26 cellular contexts compared by ENCODE assay signal in genomic region chr6:33667072-33667471, GRCh38. TPM values are rescaled to one million over a fixed set of nuclear protein-coding genes. Genes with fewer than 3 reads are reported as not detected.
DNase-seq lines count a peak whose midpoint lies in the region; ATAC-seq, FAIRE-seq and TF ChIP-seq lines count a peak whose summit lies in the region.
"Had no signal": no experiment of that assay in that cellular context is flagged by ENCODE, and none has a peak within 500 bp of the region (broad histone marks: within the 10 kb centered on the region; RNA-seq: fewer than 3 reads in every experiment).

No MANE protein-coding gene starts in this region.

- no peaks in the 10 kb centered on the region for H4K20me1 ChIP-seq in HepG2 (ENCODE audit: insufficient read depth, low read length)

- H3K36me3 ChIP-seq in HepG2 (replicated peaks in 1 of 2; ENCODE audit: control insufficient read depth in 1 of 2, insufficient read depth in 2 of 2, low read length in 2 of 2), result peaks cover 0 to 4% of the 10 kb centered on the region in 2 experiments; a peak in 3 of 5 replicates
- H3K36me3 ChIP-seq in right lobe of liver, result no peaks in the 10 kb centered on the region
- H3K36me3 ChIP-seq: BE2C had no signal

- peak overlapping the region; percentile 38 for H3K27ac Mint-ChIP-seq in activated T-helper 17 cell treated with anti-CD3 and anti-CD28 coated beads, Interleukin-2, amount 50 U/mL, for 72 hours
- peak overlapping the region; percentile 94 for H3K27ac Mint-ChIP-seq in memory B cell
- H3K27ac Mint-ChIP-seq: HFFc6 had no signal

- no peak overlapping the region for H2AFZ ChIP-seq in HepG2 (ENCODE audit: low read length)
- H2AFZ ChIP-seq: GM23248 had no signal

- no peaks in the 10 kb centered on the region for H3K9me3 Mint-ChIP-seq in activated T-helper 17 cell treated with anti-CD3 and anti-CD28 coated beads, Interleukin-2, amount 50 U/mL, for 72 hours
- no peaks in the 10 kb centered on the region for H3K9me3 Mint-ChIP-seq in memory B cell
- H3K9me3 Mint-ChIP-seq: CD4-positive, alpha-beta memory T cell; H9; HFFc6 had no signal

- no peak overlapping the region for H3K4me2 ChIP-seq in HepG2 (ENCODE audit: low read depth, low read length)
- H3K4me2 ChIP-seq: A549; BLaER1 treated with 17β-estradiol and CSF1 and Interleukin-3, amounts not matched to agents 10 nM and 100 nM had no signal

- TF ChIP-seq CTCF in HepG2 (CRISPR knock-in tag; IDR thresholded peaks at IDR 0.05) (no peak), right lobe of liver (IDR thresholded peaks at IDR 0.05) (no peak)

- no peak for DNase-seq in HepG2 (ENCODE audit: low spot score)
- no peak for DNase-seq in right lobe of liver
- DNase-seq in memory B cell (ENCODE audit: low spot score in 2 of 2), result no peak
- no peak for DNase-seq in activated CD4-positive, alpha-beta T cell treated with anti-CD3 and anti-CD28 coated beads for 48 hours
- DNase-seq in NCI-H1436 (lab: John Stamatoyannopoulos, UW), result no peak
- DNase-seq in posterior cingulate gyrus, result no peak
- DNase-seq: 8988T, ACHN, AML-193, BE2C, Calu3, COR-L47, DMS53, DMS79 treated with DMSO at 0.1 percent for 48 hours, GF-D8, GM23248, H9, HFFc6 had no signal

- H3K9ac ChIP-seq in HepG2 (ENCODE audit: insufficient read depth, low read depth, low read length), result no peak overlapping the region
- H3K9ac ChIP-seq: BLaER1 treated with 17β-estradiol and CSF1 and Interleukin-3, amounts not matched to agents 10 nM and 100 nM; GM23248 had no signal

- peaks cover 87% of the 10 kb centered on the region for H3K36me3 Mint-ChIP-seq in activated T-helper 17 cell treated with anti-CD3 and anti-CD28 coated beads, Interleukin-2, amount 50 U/mL, for 72 hours (ENCODE audit: low read depth)
- peaks cover 24% of the 10 kb centered on the region for H3K36me3 Mint-ChIP-seq in memory B cell

- TF ChIP-seq RAD21 in HepG2 (CRISPR knock-in tag; IDR thresholded peaks at IDR 0.05), result no peak

- no peaks in the 10 kb centered on the region for H3K27me3 ChIP-seq in HepG2 (ENCODE audit: control insufficient read depth in 1 of 2, insufficient read depth in 2 of 2, low read length in 2 of 2)
- H3K27me3 ChIP-seq in right lobe of liver, result no peaks in the 10 kb centered on the region
- H3K27me3 ChIP-seq: BE2C; BLaER1 treated with 17β-estradiol and CSF1 and Interleukin-3, amounts not matched to agents 10 nM and 100 nM had no signal

- no peaks in the 10 kb centered on the region for H3K79me2 ChIP-seq in HepG2 (ENCODE audit: insufficient read depth, low read length)

- intact Hi-C loops in HepG2 (cut with micrococcal nuclease; ENCODE audit: unreplicated experiment) (no loop called here), right lobe of liver (cut with DNase I) (no loop called here), posterior cingulate gyrus (cut with DNase I) (no loop called here)

- no peak for ATAC-seq in HepG2
- no peak for ATAC-seq in right lobe of liver
- no peak for ATAC-seq in activated T-helper 17 cell treated with anti-CD3 and anti-CD28 coated beads, Interleukin-2, amount 50 U/mL, for 72 hours (replicated peaks)
- ATAC-seq in memory B cell (ENCODE audit: low read depth), result no peak
- ATAC-seq: A549, HCT116 had no signal

- no peak overlapping the region for H3K4me3 ChIP-seq in HepG2 (replicated peaks in 1 of 3; ENCODE audit: insufficient read depth in 1 of 3, low read depth in 2 of 3, low read length in 3 of 3)
- H3K4me3 ChIP-seq in right lobe of liver, result no peak overlapping the region
- H3K4me3 ChIP-seq: A549; BLaER1 treated with 17β-estradiol and CSF1 and Interleukin-3, amounts not matched to agents 10 nM and 100 nM; GM23248 had no signal

- no peak overlapping the region for H3K4me3 Mint-ChIP-seq in activated T-helper 17 cell treated with anti-CD3 and anti-CD28 coated beads, Interleukin-2, amount 50 U/mL, for 72 hours
- no peak overlapping the region for H3K4me3 Mint-ChIP-seq in memory B cell
- H3K4me3 Mint-ChIP-seq: CD4-positive, alpha-beta memory T cell; H9; HFFc6 had no signal

- CTCF ChIA-PET in HepG2 (lab: Yijun Ruan, JAX; ENCODE audit: low intra/inter-chr PET ratio, low total read pairs), result no interaction called here

- FAIRE-seq in HepG2 (lab: Jason Lieb, UNC), result no peak
- FAIRE-seq: A549, GM12891, GM18507, H1 had no signal

- in situ Hi-C loops in HepG2 (cut with HindIII; ENCODE audit: extremely low pct_ligation_motif_present, low pct_unique_long_range_greater_than_20kb), result no loop called here

- no peaks in the 10 kb centered on the region for H3K4me1 ChIP-seq in HepG2 (ENCODE audit: insufficient read depth, low read length)
- no peaks in the 10 kb centered on the region for H3K4me1 ChIP-seq in right lobe of liver
- H3K4me1 ChIP-seq: BE2C had no signal

- no TSS peak for BruUV-seq in HepG2 (replicated peaks; lab: Mats Ljungman, UMichigan)

- TF ChIP-seq EP300 in HepG2 (IDR thresholded peaks at IDR 0.05; ENCODE audit: low read depth in 2 of 2, low read length in 2 of 2), result no peak
- no peak for TF ChIP-seq EP300 in HepG2 (CRISPR knock-in tag; IDR thresholded peaks at IDR 0.05; ENCODE audit: borderline replicate concordance)

- WGBS in HepG2 (ENCODE audit: low lambda C conversion rate), result 95% methylated on average over 11 of the region's 16 CpGs
- WGBS in right lobe of liver (ENCODE audit: insufficient coverage, low coverage, low lambda C conversion rate, missing lambda C conversion rate), result 80% methylated on average over 2 of the region's 16 CpGs

- POLR2A ChIA-PET in HepG2 (lab: Yijun Ruan, JAX), result no interaction called here

- no peaks in the 10 kb centered on the region for H3K27me3 Mint-ChIP-seq in activated T-helper 17 cell treated with anti-CD3 and anti-CD28 coated beads, Interleukin-2, amount 50 U/mL, for 72 hours
- H3K27me3 Mint-ChIP-seq in memory B cell, result no peaks in the 10 kb centered on the region
- H3K27me3 Mint-ChIP-seq: CD4-positive, alpha-beta memory T cell had no signal

- TF ChIP-seq POLR2A in HepG2 (IDR thresholded peaks at IDR 0.05; ENCODE audit: insufficient read depth in 1 of 2, low read depth in 2 of 2, low read length in 2 of 2) (no peak), right lobe of liver (IDR thresholded peaks at IDR 0.05) (no peak)

- H3K27ac ChIP-seq in HepG2 (ENCODE audit: extremely low read length, insufficient read depth, low read length) (no peak overlapping the region), right lobe of liver (no peak overlapping the region)
- H3K27ac ChIP-seq: A549; BLaER1 treated with 17β-estradiol and CSF1 and Interleukin-3, amounts not matched to agents 10 nM and 100 nM; GM23248 had no signal

- H3K9me3 ChIP-seq in HepG2 (ENCODE audit: low read length), result no peaks in the 10 kb centered on the region
- H3K9me3 ChIP-seq in right lobe of liver, result no peaks in the 10 kb centered on the region
- H3K9me3 ChIP-seq: A549; BE2C; BLaER1 treated with 17β-estradiol and CSF1 and Interleukin-3, amounts not matched to agents 10 nM and 100 nM had no signal

- peaks cover 10% of the 10 kb centered on the region for H3K4me1 Mint-ChIP-seq in activated T-helper 17 cell treated with anti-CD3 and anti-CD28 coated beads, Interleukin-2, amount 50 U/mL, for 72 hours
- H3K4me1 Mint-ChIP-seq in memory B cell, result peaks cover 17% of the 10 kb centered on the region

RNA-seq across cellular contexts. Expression of gene UQCC2, which starts 44.4 kb away (rescaled TPM):
- total RNA-seq in HepG2 (2016; rRNA removed; fragmentation: Illumina TruSeq; extraction: Trizol) (238 and 273 TPM in 2 replicates), right lobe of liver (10 to 100 TPM; 23.7 to 38.4 (median 31.5) TPM)
- total RNA-seq in HepG2 (2016; cell fraction: cytosol; rRNA removed; fragmentation: Illumina TruSeq; extraction: Trizol; ENCODE audit: low read depth), result 120 and 154 TPM in 2 replicates
- total RNA-seq in HepG2 (2016; cell fraction: insoluble cytoplasmic fraction; rRNA removed; fragmentation: Illumina TruSeq; extraction: Trizol), result 223 and 303 TPM in 2 replicates
- total RNA-seq in HepG2 (2016; cell fraction: membrane; rRNA removed; fragmentation: Illumina TruSeq; extraction: Trizol), result 160 and 207 TPM in 2 replicates
- 53.9 and 66.5 TPM in 2 replicates for total RNA-seq in HepG2 (2016; cell fraction: nucleus; rRNA removed; fragmentation: Illumina TruSeq; extraction: Trizol)
- 82.4 and 83.3 TPM in 2 replicates for polyA plus RNA-seq in HepG2 (2011; rRNA removed)
- 43.2 and 56.5 TPM in 2 replicates for polyA plus RNA-seq in HepG2 (2011; cell fraction: cytosol; rRNA removed)
- 25.4 and 25.6 TPM in 2 replicates for polyA plus RNA-seq in HepG2 (2011; cell fraction: nucleus; rRNA removed)
- 134 and 138 TPM in 2 replicates for polyA plus RNA-seq in HepG2 (2012)
- 161 and 200 TPM in 2 replicates for polyA plus RNA-seq in HepG2 (2016; cell fraction: cytosol; fragmentation: Illumina TruSeq; extraction: Trizol; ENCODE audit: low read depth)
- 261 and 288 TPM in 2 replicates for polyA plus RNA-seq in HepG2 (2016; cell fraction: insoluble cytoplasmic fraction; fragmentation: Illumina TruSeq; extraction: Trizol; ENCODE audit: low read depth)
- 151 and 202 TPM in 2 replicates for polyA plus RNA-seq in HepG2 (2016; cell fraction: membrane; fragmentation: Illumina TruSeq; extraction: Trizol; ENCODE audit: low read depth)
- polyA plus RNA-seq in HepG2 (2016; cell fraction: nucleus; fragmentation: Illumina TruSeq; extraction: Trizol; ENCODE audit: insufficient read depth, low read depth), result 129 and 150 TPM in 2 replicates
- polyA minus RNA-seq in HepG2 (2011; rRNA and poly(A)+ RNA removed; ENCODE audit: low replicate concordance), result 13.1 and 30.2 TPM in 2 replicates
- polyA minus RNA-seq in HepG2 (2011; cell fraction: cytosol; rRNA and poly(A)+ RNA removed), result 12.8 and 21.1 TPM in 2 replicates
- polyA minus RNA-seq in HepG2 (2011; cell fraction: nucleus; rRNA and poly(A)+ RNA removed), result 17.4 and 19.8 TPM in 2 replicates
- 100 to 1,000 TPM in 1 of 2 donors, 10 to 100 TPM in 1; 65.5 to 112 TPM for total RNA-seq in activated T-helper 17 cell treated with anti-CD3 and anti-CD28 coated beads, Interleukin-2, amount 50 U/mL, for 72 hours

RNA-seq across cellular contexts. Expression of gene ITPR3, which starts 46.0 kb away (rescaled TPM):
- total RNA-seq in HepG2 (2016; rRNA removed; fragmentation: Illumina TruSeq; extraction: Trizol) (3.4 and 3.8 TPM in 2 replicates), right lobe of liver (1 to 10 TPM in 4 of 6 experiments, under 1 TPM in 2; 0.79 to 3.5 (median 1.6) TPM)
- 0.30 and 0.44 TPM in 2 replicates for total RNA-seq in HepG2 (2016; cell fraction: cytosol; rRNA removed; fragmentation: Illumina TruSeq; extraction: Trizol; ENCODE audit: low read depth)
- 2.6 and 4.1 TPM in 2 replicates for total RNA-seq in HepG2 (2016; cell fraction: insoluble cytoplasmic fraction; rRNA removed; fragmentation: Illumina TruSeq; extraction: Trizol)
- 1.5 and 1.7 TPM in 2 replicates for total RNA-seq in HepG2 (2016; cell fraction: membrane; rRNA removed; fragmentation: Illumina TruSeq; extraction: Trizol)
- total RNA-seq in HepG2 (2016; cell fraction: nucleus; rRNA removed; fragmentation: Illumina TruSeq; extraction: Trizol), result 5.0 and 5.8 TPM in 2 replicates
- 21.4 and 27.4 TPM in 2 replicates for polyA plus RNA-seq in HepG2 (2011; rRNA removed)
- 11.6 and 15.9 TPM in 2 replicates for polyA plus RNA-seq in HepG2 (2011; cell fraction: cytosol; rRNA removed)
- polyA plus RNA-seq in HepG2 (2011; cell fraction: nucleus; rRNA removed), result 175 and 242 TPM in 2 replicates
- polyA plus RNA-seq in HepG2 (2012), result 10.0 and 18.8 TPM in 2 replicates
- polyA plus RNA-seq in HepG2 (2016; cell fraction: cytosol; fragmentation: Illumina TruSeq; extraction: Trizol; ENCODE audit: low read depth), result 0.20 and 0.24 TPM in 2 replicates
- 1.6 and 2.3 TPM in 2 replicates for polyA plus RNA-seq in HepG2 (2016; cell fraction: insoluble cytoplasmic fraction; fragmentation: Illumina TruSeq; extraction: Trizol; ENCODE audit: low read depth)
- polyA plus RNA-seq in HepG2 (2016; cell fraction: membrane; fragmentation: Illumina TruSeq; extraction: Trizol; ENCODE audit: low read depth), result 0.54 and 0.78 TPM in 2 replicates
- polyA plus RNA-seq in HepG2 (2016; cell fraction: nucleus; fragmentation: Illumina TruSeq; extraction: Trizol; ENCODE audit: insufficient read depth, low read depth), result 11.8 and 13.7 TPM in 2 replicates
- 47.0 and 79.8 TPM in 2 replicates for polyA minus RNA-seq in HepG2 (2011; rRNA and poly(A)+ RNA removed; ENCODE audit: low replicate concordance)
- polyA minus RNA-seq in HepG2 (2011; cell fraction: cytosol; rRNA and poly(A)+ RNA removed), result 20.4 and 20.8 TPM in 2 replicates
- polyA minus RNA-seq in HepG2 (2011; cell fraction: nucleus; rRNA and poly(A)+ RNA removed), result 36.2 and 39.1 TPM in 2 replicates
- 10 to 100 TPM; 57.0 to 59.7 TPM for total RNA-seq in activated T-helper 17 cell treated with anti-CD3 and anti-CD28 coated beads, Interleukin-2, amount 50 U/mL, for 72 hours

Comparison
In these comparisons a context has a peak if more than half of its experiments do, and no peak if none do; other contexts are left out.
1. RNA of gene ITPR3, which starts 46.0 kb away (total RNA-seq): 57.0 to 59.7 TPM in activated T-helper 17 cell treated with anti-CD3 and anti-CD28 coated beads, Interleukin-2, amount 50 U/mL, for 72 hours; 0.30 to 5.8 TPM in HepG2 and 0.79 to 3.5 TPM in right lobe of liver; every median in the first group is over 4 times any median in the second.